Comparison of ENCODE assay signal across 21 cellular contexts in genomic region chr11:121385693-121386092, GRCh38.
A peak's percentile ranks its signal among the peaks of the same experiment; 100 is the strongest.
DNase-seq lines count a peak whose midpoint lies in the region; FAIRE-seq and TF ChIP-seq lines count a peak whose summit lies in the region.
"Had no signal": no experiment of that assay in that cellular context is flagged by ENCODE, and none has a peak within 500 bp of the region (broad histone marks: within the 10 kb centered on the region; RNA-seq: fewer than 3 reads in every experiment).

No MANE protein-coding gene starts in this region.

- no peaks in the 10 kb centered on the region for H3K9me3 ChIP-seq in OCI-LY1 (ENCODE audit: low read length)
- H3K9me3 ChIP-seq in SU-DHL-6 (ENCODE audit: insufficient read depth, low read length), result no peaks in the 10 kb centered on the region
- no peaks in the 10 kb centered on the region for H3K9me3 ChIP-seq in stomach

- peak overlapping the region; percentile 60 for H3K27ac ChIP-seq in OCI-LY1 (ENCODE audit: low read depth, low read length, poor library complexity, severe bottlenecking)
- H3K27ac ChIP-seq in SU-DHL-6 (ENCODE audit: low read depth, low read length), result no peak overlapping the region
- H3K27ac ChIP-seq in stomach, result no peak overlapping the region
- H3K27ac ChIP-seq: C4-2B, HL-60, KMS-11 had no signal

- H4K20me1 ChIP-seq in OCI-LY1 (ENCODE audit: insufficient read depth, low read length) (no peaks in the 10 kb centered on the region), SU-DHL-6 (ENCODE audit: low read depth, low read length) (no peaks in the 10 kb centered on the region)

- FAIRE-seq in GM12892 (lab: Jason Lieb, UNC), result peak; percentile 63
- FAIRE-seq: A204.1, G401.6, GM12891, GM18507 had no signal

- TF ChIP-seq POLR2A in GM12892 (IDR thresholded peaks at IDR 0.05; ENCODE audit: low read depth, low read length) (no peak), lower leg skin (IDR thresholded peaks at IDR 0.05) (no peak), stomach (IDR thresholded peaks at IDR 0.05) (no peak)

- H3K4me2 ChIP-seq in OCI-LY1 (ENCODE audit: low read length) (no peak overlapping the region), SU-DHL-6 (ENCODE audit: low read depth, low read length, poor library complexity, severe bottlenecking) (peak overlapping the region; percentile 39)
- H3K4me2 ChIP-seq: KMS-11 had no signal

- no peak overlapping the region for H3K4me3 ChIP-seq in OCI-LY1 (ENCODE audit: low read depth, low read length, poor library complexity, severe bottlenecking)
- H3K4me3 ChIP-seq in SU-DHL-6 (ENCODE audit: insufficient read depth, low read length, poor library complexity, severe bottlenecking), result no peak overlapping the region
- H3K4me3 ChIP-seq in lower leg skin (ENCODE audit: low read depth, poor library complexity, severe bottlenecking), result no peak overlapping the region
- H3K4me3 ChIP-seq in stomach, result no peak overlapping the region

- WGBS in lower leg skin, 2 donors, result 52 to 53% methylated on average over 1 of the region's 1 CpG
- 20 to 36% (median 24%) methylated on average over 1 of the region's 1 CpG for WGBS in stomach, 5 donors

- H3K27me3 ChIP-seq in OCI-LY1 (ENCODE audit: insufficient read depth, low read length) (no peaks in the 10 kb centered on the region), SU-DHL-6 (ENCODE audit: low read length) (no peaks in the 10 kb centered on the region), stomach (no peaks in the 10 kb centered on the region)

- H3K9ac ChIP-seq in OCI-LY1 (ENCODE audit: low read length) (no peak overlapping the region; the same call in 1 of the 2 replicates), SU-DHL-6 (ENCODE audit: low read length) (no peak overlapping the region)
- H3K9ac ChIP-seq: KMS-11 had no signal

- no peak for TF ChIP-seq CTCF in OCI-LY1 (IDR thresholded peaks at IDR 0.05; ENCODE audit: low read length)
- no peak for TF ChIP-seq CTCF in SU-DHL-6 (IDR thresholded peaks at IDR 0.05; ENCODE audit: insufficient read depth, low read length, poor library complexity, severe bottlenecking)
- no peak for TF ChIP-seq CTCF in lower leg skin (IDR thresholded peaks at IDR 0.05)
- TF ChIP-seq CTCF in stomach (IDR thresholded peaks at IDR 0.05), result no peak

- H3K36me3 ChIP-seq in OCI-LY1 (ENCODE audit: insufficient read depth, low read length), result no peaks in the 10 kb centered on the region
- H3K36me3 ChIP-seq in SU-DHL-6 (ENCODE audit: low read length), result no peaks in the 10 kb centered on the region
- H3K36me3 ChIP-seq in stomach, result no peaks in the 10 kb centered on the region

- TF ChIP-seq EP300 in stomach (IDR thresholded peaks at IDR 0.05), result no peak

- no peaks in the 10 kb centered on the region for H3F3A ChIP-seq in OCI-LY1 (ENCODE audit: insufficient read depth, low read length)
- H3F3A ChIP-seq in SU-DHL-6 (ENCODE audit: insufficient read depth), result no peaks in the 10 kb centered on the region

- peaks cover 29% of the 10 kb centered on the region for H3K4me1 ChIP-seq in OCI-LY1 (ENCODE audit: insufficient read depth, low read length, severe bottlenecking)
- peaks cover 0 to 8% (median 4%) of the 10 kb centered on the region in 4 donors for H3K4me1 ChIP-seq in stomach

- H3K9me2 ChIP-seq in OCI-LY1 (ENCODE audit: low read depth, low read length), result no peaks in the 10 kb centered on the region
- no peaks in the 10 kb centered on the region for H3K9me2 ChIP-seq in SU-DHL-6 (replicated peaks; ENCODE audit: insufficient read depth, low read length)

- H3K79me2 ChIP-seq in OCI-LY1 (ENCODE audit: insufficient read depth, low read length) (no peaks in the 10 kb centered on the region), SU-DHL-6 (ENCODE audit: insufficient read depth, low read length) (no peaks in the 10 kb centered on the region)

- DNase-seq in GM12892 (ENCODE audit: insufficient read length) (no peak), superior temporal gyrus (ENCODE audit: extremely low spot score) (peak; percentile 62), lower leg skin (ENCODE audit: low spot score in 2 of 2) (no peak), COLO829 (ENCODE audit: low spot score) (no peak), stomach (no peak), medulla oblongata (ENCODE audit: extremely low spot score) (no peak)
- DNase-seq: ACHN; CD4-positive, alpha-beta T cell; DMS153; DMS79; GOT3; H7 had no signal

- H2AFZ ChIP-seq in OCI-LY1 (ENCODE audit: low read length) (no peak overlapping the region), SU-DHL-6 (ENCODE audit: low read depth, low read length, severe bottlenecking) (peak overlapping the region; percentile 55)

- intact Hi-C loops in lower leg skin (cut with DNase I; ENCODE audit: low total_unique reads), result no loop called here
- intact Hi-C loops in stomach (cut with DNase I; ENCODE audit: low total_unique reads), result no loop called here
